In genomic region chr2:73896362-73897239, GRCh38 we compare ENCODE assay signal across 8 cellular contexts. TPM values are rescaled to one million over a fixed set of nuclear protein-coding genes. Genes with fewer than 3 reads are reported as not detected.
DNase-seq lines count a peak whose midpoint lies in the region; ATAC-seq lines count a peak whose summit lies in the region.

No MANE protein-coding gene starts in this region.

- peak; percentile 67 for ATAC-seq in HG02763 (IDR thresholded peaks at IDR 0.05; ENCODE audit: unreplicated experiment)

- DNase-seq in ELR (ENCODE audit: low read depth) (peak; percentile 30), mucosa of gallbladder (ENCODE audit: low spot score) (peak; percentile 43), SIG-M5 treated with dmso at 0.1 percent for 504 hours (lab: John Stamatoyannopoulos, UW; ENCODE audit: unreplicated experiment) (no peak), NCI-H345 treated with DMSO at 0.1 percent for 48 hours (lab: John Stamatoyannopoulos, UW; ENCODE audit: unreplicated experiment) (no peak), HuH-7 (ENCODE audit: low spot score) (no peak), NCI-H1694 treated with DMSO at 0.1 percent for 48 hours (lab: John Stamatoyannopoulos, UW) (no peak)
- peak; percentile 56 to 61 for DNase-seq in activated T-cell treated with anti-CD3 and anti-CD28 coated beads, Interleukin-2, amount 50 U/mL, for 48 hours

RNA-seq across cellular contexts. Expression of gene ACTG2, which starts 3.8 kb away (rescaled TPM):
- 2,669 TPM for total RNA-seq in mucosa of gallbladder

RNA-seq across cellular contexts. Expression of gene DGUOK, which starts 30.1 kb away (rescaled TPM):
- total RNA-seq in mucosa of gallbladder: 45.4 TPM

Comparison
In these comparisons a context has a peak if more than half of its experiments do, and no peak if none do; other contexts are left out.
1. DNase-seq: peak in ELR (single experiment), activated T-cell treated with anti-CD3 and anti-CD28 coated beads, Interleukin-2, amount 50 U/mL, for 48 hours (2 of 2) and mucosa of gallbladder (single experiment); none in SIG-M5 treated with dmso at 0.1 percent for 504 hours (single experiment), NCI-H345 treated with DMSO at 0.1 percent for 48 hours (single experiment), HuH-7 (single experiment) and NCI-H1694 treated with DMSO at 0.1 percent for 48 hours (single experiment).